ENCODE assay signal across 27 cellular contexts in genomic region chrX:154466907-154467306, GRCh38.
"Had no signal": no experiment of that assay in that cellular context is flagged by ENCODE, and none has a peak within 500 bp of the region (broad histone marks: within the 10 kb centered on the region; RNA-seq: fewer than 3 reads in every experiment).

No MANE protein-coding gene starts in this region.

- FAIRE-seq: colon, endometrium, endothelial cell of umbilical vein, frontal cortex had no signal

- H3K27me3 ChIP-seq: esophagus muscularis mucosa, esophagus squamous epithelium, foreskin keratinocyte, gastrocnemius medialis, gastroesophageal sphincter, heart left ventricle, heart right ventricle had no signal

- H3K27ac ChIP-seq: coronary artery, dorsolateral prefrontal cortex, epithelial cell of prostate, esophagus muscularis mucosa, esophagus squamous epithelium, foreskin keratinocyte, gastrocnemius medialis, gastroesophageal sphincter, heart left ventricle, heart right ventricle had no signal

- ATAC-seq: effector memory CD8-positive, alpha-beta T cell; esophagus mucosa; foreskin keratinocyte; gastrocnemius medialis; gastroesophageal sphincter; heart left ventricle; heart right ventricle had no signal

- H3K4me3 ChIP-seq: coronary artery, dorsolateral prefrontal cortex, esophagus muscularis mucosa, esophagus squamous epithelium, gastrocnemius medialis, gastroesophageal sphincter, heart left ventricle, heart right ventricle had no signal

- H3K36me3 ChIP-seq: gastrocnemius medialis had no signal

- H3K9me3 ChIP-seq: esophagus muscularis mucosa, esophagus squamous epithelium, gastrocnemius medialis, gastroesophageal sphincter, heart left ventricle, heart right ventricle had no signal

- H3K4me1 ChIP-seq: esophagus muscularis mucosa, esophagus squamous epithelium, foreskin keratinocyte, gastrocnemius medialis, gastroesophageal sphincter, heart left ventricle, heart right ventricle had no signal

- DNase-seq: cortex of kidney; dermis blood vessel endothelial cell; dorsolateral prefrontal cortex; effector CD4-positive, alpha-beta T cell; effector CD8-positive, alpha-beta T cell; effector memory CD4-positive, alpha-beta T cell; effector memory CD8-positive, alpha-beta T cell; endodermal cell; erythroblast; esophagus squamous epithelium; foreskin fibroblast; foreskin keratinocyte; foreskin melanocyte; gastrocnemius medialis; glutamatergic neuron; head of caudate nucleus; heart right ventricle had no signal
